ENCODE assay signal across 8 cellular contexts in genomic region chr4:183798249-183798920, GRCh38.
DNase-seq lines count a peak whose midpoint lies in the region; ATAC-seq lines count a peak whose summit lies in the region.

No MANE protein-coding gene starts in this region.

- peak overlapping the region; percentile 23 to 68 for H3K4me3 Mint-ChIP-seq in effector memory CD8-positive, alpha-beta T cell
- H3K4me3 Mint-ChIP-seq in naive thymus-derived CD8-positive, alpha-beta T cell: peak overlapping the region; percentile 55 to 80 (median 74)

- no peaks in the 10 kb centered on the region for H3K4me1 Mint-ChIP-seq in effector memory CD8-positive, alpha-beta T cell (ENCODE audit: low read depth in 2 of 2)
- H3K4me1 Mint-ChIP-seq in naive thymus-derived CD8-positive, alpha-beta T cell: peaks cover 0 to 13% (median 7%) of the 10 kb centered on the region in 4 donors

- H3K9me3 Mint-ChIP-seq in effector memory CD8-positive, alpha-beta T cell: no peaks in the 10 kb centered on the region
- H3K9me3 Mint-ChIP-seq in naive thymus-derived CD8-positive, alpha-beta T cell: peaks cover 0 to 12% (median 8%) of the 10 kb centered on the region in 9 donors

- in situ Hi-C loops in KBM-7 (cut with MboI; ENCODE audit: low pct_unique_long_range_greater_than_20kb, low sequenced_read_pairs): no loop called here

- peak; percentile 12 for DNase-seq in AG08396 (ENCODE audit: low spot score)
- peak; percentile 37 for DNase-seq in KBM-7
- no peak for DNase-seq in effector memory CD8-positive, alpha-beta T cell
- no peak for DNase-seq in naive thymus-derived CD8-positive, alpha-beta T cell
- no peak for DNase-seq in SKM-1 treated with dmso at 0.1 percent for 144 hours (lab: John Stamatoyannopoulos, UW; ENCODE audit: unreplicated experiment)
- DNase-seq in OCI-M1 (lab: John Stamatoyannopoulos, UW): no peak
- DNase-seq in hepatic stellate cell (ENCODE audit: low spot score): no peak

- H3K36me3 Mint-ChIP-seq in effector memory CD8-positive, alpha-beta T cell (ENCODE audit: insufficient read depth): no peaks in the 10 kb centered on the region
- peaks cover 0 to 16% (median 0%) of the 10 kb centered on the region in 3 donors for H3K36me3 Mint-ChIP-seq in naive thymus-derived CD8-positive, alpha-beta T cell

- ATAC-seq in effector memory CD8-positive, alpha-beta T cell (replicated peaks): no peak
- ATAC-seq in naive thymus-derived CD8-positive, alpha-beta T cell: peak in 1 of 2 donors; percentile 14
- ATAC-seq in GM18858 (IDR thresholded peaks at IDR 0.05; ENCODE audit: unreplicated experiment): no peak

- POLR2A ChIA-PET in naive thymus-derived CD8-positive, alpha-beta T cell (lab: Charles Lee): no interaction called here

- peaks cover 38 to 73% of the 10 kb centered on the region in 2 donors for H3K27me3 Mint-ChIP-seq in effector memory CD8-positive, alpha-beta T cell
- H3K27me3 Mint-ChIP-seq in naive thymus-derived CD8-positive, alpha-beta T cell: peaks cover 28 to 70% (median 57%) of the 10 kb centered on the region in 5 donors

- H3K27ac Mint-ChIP-seq in effector memory CD8-positive, alpha-beta T cell: no peak overlapping the region
- H3K27ac Mint-ChIP-seq in naive thymus-derived CD8-positive, alpha-beta T cell: no peak overlapping the region

Comparison
In these comparisons a context has a peak if more than half of its experiments do, and no peak if none do; other contexts are left out.
1. DNase-seq: peak in AG08396 (single experiment) and KBM-7 (single experiment); none in effector memory CD8-positive, alpha-beta T cell (0 of 3), naive thymus-derived CD8-positive, alpha-beta T cell (0 of 10), SKM-1 treated with dmso at 0.1 percent for 144 hours (single experiment), OCI-M1 (single experiment) and hepatic stellate cell (single experiment).